Comparison of ENCODE assay signal across 12 cellular contexts in the genomic region with DNA sequence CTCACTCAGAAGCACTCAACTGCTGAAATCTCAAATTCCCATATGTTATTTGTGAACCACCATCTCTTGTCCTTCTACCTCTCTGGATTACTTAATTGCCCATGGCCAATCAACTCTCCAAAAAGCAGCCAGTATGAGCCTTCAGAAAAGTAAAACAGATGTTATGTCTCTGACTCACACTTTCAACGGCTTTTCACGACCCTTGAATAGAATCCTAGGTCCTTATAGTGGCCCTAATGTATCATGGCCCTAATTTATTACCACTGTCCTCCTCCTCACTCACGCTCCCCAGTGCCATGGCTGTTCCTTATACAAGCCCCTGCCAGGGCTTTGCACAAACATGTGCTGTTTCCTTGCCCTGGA. TPM values are rescaled to one million over a fixed set of nuclear protein-coding genes. Genes with fewer than 3 reads are reported as not detected.
DNase-seq lines count a peak whose midpoint lies in the region; ATAC-seq, FAIRE-seq and TF ChIP-seq lines count a peak whose summit lies in the region.
"Had no signal": no experiment of that assay in that cellular context is flagged by ENCODE, and none has a peak within 500 bp of the region (broad histone marks: within the 10 kb centered on the region; RNA-seq: fewer than 3 reads in every experiment).

No MANE protein-coding gene starts in this region.

- no peaks in the 10 kb centered on the region for H3K79me2 ChIP-seq in HCT116 (ENCODE audit: insufficient read depth, low read length)
- H3K79me2 ChIP-seq in endothelial cell of umbilical vein (ENCODE audit: control insufficient read depth, insufficient read depth, low read length), result no peaks in the 10 kb centered on the region
- no peaks in the 10 kb centered on the region for H3K79me2 ChIP-seq in PC-3 (ENCODE audit: low read length)

- DNase-seq in DMS 273 treated with DMSO at 0.1 percent for 48 hours (lab: John Stamatoyannopoulos, UW) (peak; percentile 17), HCT116 (ENCODE audit: low read depth, low spot score) (no peak), endothelial cell of umbilical vein (ENCODE audit: low read depth, low spot score) (no peak), sigmoid colon (no peak), KBM-7 (no peak), D341Med (ENCODE audit: low spot score) (no peak), PC-3 (no peak)
- DNase-seq: activated CD8-positive, alpha-beta memory T cell treated with anti-CD3 and anti-CD28 coated beads, Interleukin-2, amount 50 U/mL, for 4 hours; activated naive CD4-positive, alpha-beta T cell treated with anti-CD3 and anti-CD28 coated beads for 36 hours; DND-41 had no signal

- no peak for TF ChIP-seq CTCF in HCT116 (IDR thresholded peaks at IDR 0.05 in 2 of 3, conservative IDR thresholded peaks at IDR 0.05 in 1 of 3; ENCODE audit: borderline replicate concordance in 1 of 3, insufficient read depth in 1 of 3, low read depth in 2 of 3, low read length in 2 of 3)
- no peak for TF ChIP-seq CTCF in endothelial cell of umbilical vein (IDR thresholded peaks at IDR 0.05; ENCODE audit: extremely low read depth in 1 of 2, insufficient read depth in 1 of 2, low read depth in 1 of 2, low read length in 2 of 2)
- TF ChIP-seq CTCF in sigmoid colon (IDR thresholded peaks at IDR 0.05), result no peak
- TF ChIP-seq CTCF in PC-3 (conservative IDR thresholded peaks at IDR 0.05; ENCODE audit: low read depth, low read length), result no peak

- FAIRE-seq in endothelial cell of umbilical vein (lab: Jason Lieb, UNC), result no peak

- POLR2A ChIA-PET in HCT116 (lab: Charles Lee), result no interaction called here
- POLR2A ChIA-PET in endothelial cell of umbilical vein (lab: Charles Lee), result no interaction called here
- POLR2A ChIA-PET in PC-3 (lab: Charles Lee; ENCODE audit: unreplicated experiment), result no interaction called here

- H3K27me3 ChIP-seq in HCT116 (ENCODE audit: insufficient read depth, low read length) (no peaks in the 10 kb centered on the region), endothelial cell of umbilical vein (ENCODE audit: control insufficient read depth in 2 of 2, insufficient read depth in 2 of 2, low read length in 2 of 2) (no peaks in the 10 kb centered on the region), sigmoid colon (no peaks in the 10 kb centered on the region), PC-3 (ENCODE audit: low read length) (no peaks in the 10 kb centered on the region)
- H3K27me3 ChIP-seq: BLaER1 had no signal

- H3K36me3 ChIP-seq in HCT116 (ENCODE audit: control insufficient read depth in 1 of 2, insufficient read depth in 2 of 2, low read length in 2 of 2) (no peaks in the 10 kb centered on the region), endothelial cell of umbilical vein (ENCODE audit: control insufficient read depth in 2 of 2, extremely low read depth in 1 of 2, insufficient read depth in 2 of 2, low read length in 2 of 2) (no peaks in the 10 kb centered on the region), sigmoid colon (no peaks in the 10 kb centered on the region), PC-3 (ENCODE audit: low read depth, low read length) (no peaks in the 10 kb centered on the region)
- H3K36me3 ChIP-seq: BLaER1 had no signal

- intact Hi-C loops in HCT116 (cut with micrococcal nuclease), result no loop called here
- intact Hi-C loops in endothelial cell of umbilical vein (cut with micrococcal nuclease), result loop anchor here (1.0 to 2.0 kb wide), 2 partner anchors 20 to 307 kb away; a partner anchor contains a TSS
- intact Hi-C loops in sigmoid colon (cut with DNase I), result no loop called here
- intact Hi-C loops in PC-3 (cut with micrococcal nuclease), result no loop called here

- dilution Hi-C loops in endothelial cell of umbilical vein (cut with MboI; ENCODE audit: extremely low pct_ligation_motif_present, low sequenced_read_pairs), result no loop called here

- 66 to 70% methylated on average over 3 of the region's 3 CpGs for WGBS in sigmoid colon, 2 donors

- no peaks in the 10 kb centered on the region for H3K9me1 ChIP-seq in endothelial cell of umbilical vein (replicated peaks; ENCODE audit: control insufficient read depth, extremely low read depth, insufficient read depth, low read length)

- TF ChIP-seq POLR2A in HCT116 (IDR thresholded peaks at IDR 0.05; ENCODE audit: borderline replicate concordance, extremely low read depth, insufficient read depth, insufficient read length), result no peak
- TF ChIP-seq POLR2A in endothelial cell of umbilical vein (IDR thresholded peaks at IDR 0.05; ENCODE audit: low read depth, low read length), result no peak
- no peak for TF ChIP-seq POLR2A in sigmoid colon (IDR thresholded peaks at IDR 0.05)

- H3K9me2 ChIP-seq in HCT116 (ENCODE audit: insufficient read depth), result no peaks in the 10 kb centered on the region
- no peaks in the 10 kb centered on the region for H3K9me2 ChIP-seq in PC-3 (replicated peaks; ENCODE audit: low read length)

- no peak overlapping the region for H2AFZ ChIP-seq in HCT116 (ENCODE audit: low read depth, low read length, poor library complexity, severe bottlenecking)
- peak overlapping the region; percentile 46 for H2AFZ ChIP-seq in endothelial cell of umbilical vein (ENCODE audit: low read depth, low read length)
- no peak overlapping the region for H2AFZ ChIP-seq in PC-3 (ENCODE audit: low read length)
- H2AFZ ChIP-seq: GM23338 had no signal

- ATAC-seq in HCT116 (no peak), PC-3 (no peak)
- ATAC-seq: GM23338 had no signal

- in situ Hi-C loops in KBM-7 (cut with MboI; ENCODE audit: low pct_unique_long_range_greater_than_20kb, low sequenced_read_pairs), result no loop called here

- no peaks in the 10 kb centered on the region for H4K20me1 ChIP-seq in HCT116 (ENCODE audit: insufficient read depth)
- H4K20me1 ChIP-seq in endothelial cell of umbilical vein (replicated peaks; ENCODE audit: control insufficient read depth, extremely low read depth, insufficient read depth, low read length), result no peaks in the 10 kb centered on the region
- no peaks in the 10 kb centered on the region for H4K20me1 ChIP-seq in PC-3 (ENCODE audit: low read length)
- H4K20me1 ChIP-seq: BLaER1 had no signal

- H3K27ac ChIP-seq in HCT116 (ENCODE audit: low read depth, low read length) (no peak overlapping the region), endothelial cell of umbilical vein (ENCODE audit: insufficient read depth, low read depth, low read length) (peak overlapping the region; percentile 83), sigmoid colon (peak overlapping the region in 3 of 4 donors; percentile 10 to 36 (median 21)), PC-3 (ENCODE audit: low read length) (no peak overlapping the region)
- H3K27ac ChIP-seq: BLaER1 had no signal

- no peak for TF ChIP-seq EP300 in sigmoid colon (IDR thresholded peaks at IDR 0.05)

- H3K9me3 ChIP-seq in HCT116 (ENCODE audit: control insufficient read depth in 1 of 2, insufficient read depth in 1 of 2, low read depth in 1 of 2, low read length in 2 of 2) (no peaks in the 10 kb centered on the region), endothelial cell of umbilical vein (replicated peaks; ENCODE audit: control insufficient read depth, insufficient read depth, low read length) (no peaks in the 10 kb centered on the region), sigmoid colon (no peaks in the 10 kb centered on the region), PC-3 (ENCODE audit: low read length) (no peaks in the 10 kb centered on the region)

- H3K4me1 ChIP-seq in HCT116 (ENCODE audit: control insufficient read depth in 1 of 2, insufficient read depth in 2 of 2, low read length in 2 of 2), result peaks cover 0 to 9% of the 10 kb centered on the region in 2 experiments; a peak in 2 of 4 replicates
- H3K4me1 ChIP-seq in endothelial cell of umbilical vein (ENCODE audit: control insufficient read depth, extremely low read depth, insufficient read depth, low read length), result peaks cover 53% of the 10 kb centered on the region
- H3K4me1 ChIP-seq in sigmoid colon, result peaks cover 0 to 32% (median 22%) of the 10 kb centered on the region in 4 donors
- H3K4me1 ChIP-seq in PC-3 (ENCODE audit: insufficient read depth, low read length), result peaks cover 44% of the 10 kb centered on the region
- H3K4me1 ChIP-seq: BLaER1 had no signal

- H3K9ac ChIP-seq in HCT116 (ENCODE audit: low read length), result no peak overlapping the region
- H3K9ac ChIP-seq in endothelial cell of umbilical vein (replicated peaks; ENCODE audit: extremely low read depth, insufficient read depth, low read length), result peak overlapping the region; percentile 27
- H3K9ac ChIP-seq in PC-3 (ENCODE audit: low read length), result no peak overlapping the region
- H3K9ac ChIP-seq: BLaER1 had no signal

- CTCF ChIA-PET in HCT116 (lab: Charles Lee) (no interaction called here), endothelial cell of umbilical vein (lab: Charles Lee) (interaction anchor here (0.9 to 1.8 kb wide), 3 partner anchors 26 to 227 kb away, joined by 3 to 6 read pairs (median 3); no protein-coding TSS in a partner anchor), PC-3 (lab: Charles Lee) (no interaction called here)

- H3K4me3 ChIP-seq in HCT116 (replicated peaks in 1 of 2; ENCODE audit: low read depth in 1 of 2, low read length in 2 of 2), result no peak overlapping the region
- H3K4me3 ChIP-seq in endothelial cell of umbilical vein (replicated peaks in 1 of 3; ENCODE audit: insufficient read depth in 1 of 3, low read depth in 1 of 3, low read length in 3 of 3), result no peak overlapping the region
- no peak overlapping the region for H3K4me3 ChIP-seq in sigmoid colon
- no peak overlapping the region for H3K4me3 ChIP-seq in PC-3 (ENCODE audit: low read length)
- H3K4me3 ChIP-seq: BLaER1, GM23338 had no signal

- H3K4me2 ChIP-seq in HCT116 (ENCODE audit: low read length), result 0 out of 2 replicates have a peak overlapping the region, but pooled peaks have one; percentile 4
- peak overlapping the region; percentile 23 for H3K4me2 ChIP-seq in endothelial cell of umbilical vein (ENCODE audit: insufficient read depth, low read length)
- H3K4me2 ChIP-seq in PC-3 (ENCODE audit: low read length), result no peak overlapping the region
- H3K4me2 ChIP-seq: BLaER1, GM23338 had no signal

- H3F3A ChIP-seq in PC-3 (ENCODE audit: low read length, unreplicated experiment), result no peaks in the 10 kb centered on the region

- RAD21 ChIA-PET in HCT116 (lab: Charles Lee; ENCODE audit: low non-redundant PET in 1 of 2, low total read pairs in 2 of 2, uncharacterized antibody in 2 of 2, unreplicated experiment in 2 of 2), result no interaction called here

- TF ChIP-seq RAD21 in HCT116 (IDR thresholded peaks at IDR 0.05; ENCODE audit: low read depth), result no peak

- BruUV-seq in HCT116 (replicated peaks; lab: Mats Ljungman, UMichigan) (no TSS peak), endothelial cell of umbilical vein (replicated peaks; lab: Mats Ljungman, UMichigan) (TSS peak; percentile 34), PC-3 (replicated peaks; lab: Mats Ljungman, UMichigan) (no TSS peak)

RNA-seq across cellular contexts. Expression of a gene that starts 20.0 kb away (rescaled TPM):
- 3.3 TPM for total RNA-seq in HCT116 (2021; ENCODE audit: unreplicated experiment)
- 2.9 and 3.5 TPM in 2 replicates for polyA plus RNA-seq in HCT116 (2012)
- 11.2 and 15.1 TPM in 2 replicates for total RNA-seq in endothelial cell of umbilical vein
- polyA plus RNA-seq in endothelial cell of umbilical vein, result 7.2 and 7.5 TPM in 2 replicates
- 8.9 and 9.4 TPM in 2 replicates for polyA plus RNA-seq in endothelial cell of umbilical vein (2011; cell fraction: cytosol; rRNA removed)
- 16.9 and 17.5 TPM in 2 replicates for polyA plus RNA-seq in endothelial cell of umbilical vein (2011; cell fraction: nucleus; rRNA removed)
- 8.6 and 12.8 TPM in 2 replicates for polyA plus RNA-seq in endothelial cell of umbilical vein (2012)
- polyA minus RNA-seq in endothelial cell of umbilical vein, result 15.2 and 17.3 TPM in 2 replicates
- polyA minus RNA-seq in endothelial cell of umbilical vein (2011; cell fraction: cytosol; rRNA and poly(A)+ RNA removed), result 1.1 TPM
- polyA minus RNA-seq in endothelial cell of umbilical vein (2011; cell fraction: nucleus; rRNA and poly(A)+ RNA removed), result 13.2 and 19.9 TPM in 2 replicates
- total RNA-seq in sigmoid colon, result 10 to 100 TPM; 11.9 to 18.9 (median 15.6) TPM
- 1 to 10 TPM; 3.9 to 7.2 (median 4.0) TPM for polyA plus RNA-seq in sigmoid colon
- 0.98 and 2.4 TPM in 2 replicates for total RNA-seq in PC-3 (2014; rRNA removed)

Comparison
In these comparisons a context has a peak if more than half of its experiments do, and no peak if none do; other contexts are left out.
1. H3K27ac ChIP-seq: peak in endothelial cell of umbilical vein (single experiment) and sigmoid colon (3 of 4); none in HCT116 (single experiment) and PC-3 (single experiment).